19 cellular contexts compared by ENCODE assay signal in the genomic region with DNA sequence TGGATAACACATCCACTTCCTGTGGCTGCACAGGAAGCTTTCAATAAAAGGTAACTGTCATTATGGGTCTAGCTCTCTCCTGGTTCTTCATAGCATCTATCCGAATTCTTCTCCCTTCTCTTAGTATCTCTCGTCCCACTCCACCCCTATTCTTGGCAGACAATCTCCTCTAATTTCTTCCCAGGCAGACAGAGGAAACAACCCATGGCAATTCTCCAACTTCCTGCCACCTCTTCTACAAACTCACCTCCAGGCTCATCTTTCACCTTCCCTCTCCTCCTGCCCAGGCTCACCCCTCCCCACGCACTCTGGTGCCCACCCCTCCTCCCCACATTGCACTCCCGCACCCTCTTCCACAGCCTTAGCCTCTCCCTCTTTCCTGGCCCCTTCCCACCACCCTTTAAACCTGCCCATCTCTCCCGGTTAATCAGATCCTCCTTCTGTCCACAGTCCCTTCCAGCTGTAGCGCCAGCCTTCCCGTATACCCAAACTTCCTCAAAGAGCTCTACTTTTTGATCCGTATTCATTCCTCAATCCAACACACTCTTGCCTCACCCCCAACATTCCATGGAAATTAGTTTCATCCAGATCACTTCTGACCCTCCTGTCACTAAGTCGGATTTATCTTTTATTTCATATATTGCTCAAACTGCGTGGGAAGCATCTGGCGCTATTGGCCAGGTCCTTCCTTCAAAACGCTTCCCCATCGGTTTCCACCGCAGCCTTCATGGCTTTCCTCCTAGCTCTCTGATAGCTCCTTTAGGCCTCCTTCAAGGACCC. TPM values are rescaled to one million over a fixed set of nuclear protein-coding genes. Genes with fewer than 3 reads are reported as not detected.
DNase-seq lines count a peak whose midpoint lies in the region; ATAC-seq and TF ChIP-seq lines count a peak whose summit lies in the region.
"Had no signal": no experiment of that assay in that cellular context is flagged by ENCODE, and none has a peak within 500 bp of the region (broad histone marks: within the 10 kb centered on the region; RNA-seq: fewer than 3 reads in every experiment).

No MANE protein-coding gene starts in this region.

- no peak for TF ChIP-seq RAD21 in IMR-90 (IDR thresholded peaks at IDR 0.05; ENCODE audit: low read length)

- H2BK5ac ChIP-seq in IMR-90 (ENCODE audit: low read depth, low read length, poor library complexity, severe bottlenecking): peak overlapping the region; percentile 43

- H2BK20ac ChIP-seq in IMR-90 (ENCODE audit: low read depth, low read length): peak overlapping the region; percentile 72

- H3K36me3 ChIP-seq in IMR-90 (ENCODE audit: control insufficient read depth, insufficient read depth, low read length): peaks cover 13% of the 10 kb centered on the region
- no peaks in the 10 kb centered on the region for H3K36me3 ChIP-seq in esophagus (ENCODE audit: control insufficient read depth in 2 of 2, insufficient read depth in 2 of 2, low read length in 1 of 2)
- H3K36me3 ChIP-seq in thoracic aorta: peaks cover 26% of the 10 kb centered on the region
- H3K36me3 ChIP-seq: brain microvascular endothelial cell, left lung, SJCRH30, upper lobe of left lung had no signal

- peaks cover 48 to 81% of the 10 kb centered on the region in 2 experiments for H3K79me1 ChIP-seq in IMR-90 (ENCODE audit: low read depth in 1 of 2, low read length in 2 of 2)

- peak overlapping the region; percentile 86 for H2AK5ac ChIP-seq in IMR-90 (ENCODE audit: low read depth, low read length)

- H2AK9ac ChIP-seq in IMR-90 (replicated peaks; ENCODE audit: low read depth, low read length, poor library complexity): peak overlapping the region; percentile 85

- H3K9me3 ChIP-seq in IMR-90 (ENCODE audit: control insufficient read depth, insufficient read depth, low read length): no peaks in the 10 kb centered on the region
- no peaks in the 10 kb centered on the region for H3K9me3 ChIP-seq in esophagus (ENCODE audit: control insufficient read depth in 2 of 2, insufficient read depth in 1 of 2, low read depth in 1 of 2, low read length in 1 of 2)
- H3K9me3 ChIP-seq in thoracic aorta: no peaks in the 10 kb centered on the region
- H3K9me3 ChIP-seq: left lung, SJCRH30, upper lobe of left lung had no signal

- intact Hi-C loops in IMR-90 (cut with micrococcal nuclease): no loop called here

- peak overlapping the region; percentile 31; the same call in 1 of the 2 replicates for H3K27ac ChIP-seq in IMR-90 (ENCODE audit: insufficient read depth, low read length)
- peak overlapping the region; percentile 60 to 76 for H3K27ac ChIP-seq in esophagus (ENCODE audit: low read depth in 2 of 2, low read length in 1 of 2)
- peak overlapping the region; percentile 97 to 99 for H3K27ac ChIP-seq in thoracic aorta
- H3K27ac ChIP-seq: brain microvascular endothelial cell, left lung, PC-9, SJCRH30, VCaP had no signal

- 59% methylated on average over 7 of the region's 14 CpGs; no CpG with 5 or more reads in 1 of the 2 experiments for WGBS in IMR-90 (ENCODE audit: extremely low coverage in 2 of 2, insufficient read length in 1 of 2), 2 experiments
- 61 to 65% methylated on average over 14 of the region's 14 CpGs for WGBS in esophagus, 2 donors

- TF ChIP-seq POLR2A in IMR-90 (IDR thresholded peaks at IDR 0.05; ENCODE audit: low read depth, low read length): no peak

- no peak overlapping the region for H3K4me2 ChIP-seq in IMR-90 (ENCODE audit: low read depth, low read length)
- H3K4me2 ChIP-seq: PC-9 had no signal

- peak overlapping the region; percentile 14 to 57; a peak in 3 of 4 replicates for H4K8ac ChIP-seq in IMR-90 (ENCODE audit: low read depth in 2 of 2, low read length in 2 of 2)

- POLR2A ChIA-PET in IMR-90 (lab: Charles Lee; ENCODE audit: unreplicated experiment): no interaction called here

- H3K4me3 ChIP-seq in IMR-90 (ENCODE audit: insufficient read depth, low read depth, low read length) (no peak overlapping the region), esophagus (ENCODE audit: low read depth in 1 of 2, low read length in 2 of 2) (no peak overlapping the region), thoracic aorta (peak overlapping the region; percentile 19)
- H3K4me3 ChIP-seq: left lung, PC-9, SJCRH30, upper lobe of left lung had no signal

- peak overlapping the region; percentile 45 for H3K14ac ChIP-seq in IMR-90 (replicated peaks; ENCODE audit: low read depth, low read length)

- H3K23ac ChIP-seq in IMR-90 (ENCODE audit: low read depth, low read length): peak overlapping the region; percentile 45

- peak overlapping the region; percentile 41 for H2BK120ac ChIP-seq in IMR-90 (ENCODE audit: low read depth, low read length)

- H3K9me1 ChIP-seq in IMR-90 (ENCODE audit: insufficient read depth, low read length): peaks cover 54% of the 10 kb centered on the region

- dilution Hi-C loops in IMR-90 (cut with HindIII; ENCODE audit: low sequenced_read_pairs, unreplicated experiment): no loop called here

- H3K4ac ChIP-seq in IMR-90 (ENCODE audit: low read depth, low read length): peak overlapping the region; percentile 98

- CTCF ChIA-PET in IMR-90 (lab: Yijun Ruan, JAX): interaction anchor here (0.7 to 1.0 kb wide), 2 partner anchors 32 to 58 kb away, joined by 3 to 6 read pairs; a partner anchor contains a TSS

- peaks cover 43% of the 10 kb centered on the region for H3K4me1 ChIP-seq in IMR-90 (ENCODE audit: control insufficient read depth, insufficient read depth, low read length)
- H3K4me1 ChIP-seq in esophagus (ENCODE audit: control insufficient read depth in 2 of 2, insufficient read depth in 2 of 2, low read length in 1 of 2): peaks cover 0 to 5% of the 10 kb centered on the region in 2 donors
- H3K4me1 ChIP-seq in thoracic aorta (ENCODE audit: control insufficient read depth in 1 of 2, low read depth in 2 of 2): peaks cover 74 to 99% of the 10 kb centered on the region in 2 donors

- peak overlapping the region; percentile 9; the same call in 1 of the 2 replicates for H3K18ac ChIP-seq in IMR-90 (ENCODE audit: low read depth, low read length)

- no TSS peak for BruUV-seq in IMR-90 (replicated peaks; lab: Mats Ljungman, UMichigan)

- peak overlapping the region; percentile 81; the same call in 2 of the 3 replicates for H2BK15ac ChIP-seq in IMR-90 (ENCODE audit: low read depth, low read length)

- no peak overlapping the region for H2AFZ ChIP-seq in IMR-90 (replicated peaks; ENCODE audit: low read length, poor library complexity)
- H2AFZ ChIP-seq: PC-9 had no signal

- no peak overlapping the region for H3K9ac ChIP-seq in IMR-90 (ENCODE audit: low read depth, low read length)

- peak overlapping the region; percentile 19; the same call in 1 of the 2 replicates for H4K5ac ChIP-seq in IMR-90 (ENCODE audit: low read depth, low read length)

- in situ Hi-C loops in IMR-90 (cut with MboI; ENCODE audit: low sequenced_read_pairs): no loop called here

- DNase-seq in IMR-90 (peak; percentile 36), omental fat pad (ENCODE audit: low spot score) (no peak), thoracic aorta (ENCODE audit: low spot score) (no peak), NCI-H526 (lab: John Stamatoyannopoulos, UW) (no peak), NCI-H226 (no peak), NCI-H1048 (lab: John Stamatoyannopoulos, UW) (no peak)
- DNase-seq: activated CD4-positive, alpha-beta memory T cell treated with anti-CD3 and anti-CD28 coated beads, Interleukin-2, amount 10 ng/mL, durations not matched to agents 7 days and 5 days; activated naive CD4-positive, alpha-beta T cell treated with anti-CD3 and anti-CD28 coated beads, Interleukin-2, amount 50 U/mL, for 16 hours; activated T-cell treated with anti-CD3 and anti-CD28 coated beads, Interleukin-2, amount 50 U/mL, for 24 hours; brain microvascular endothelial cell; left lung; NCI-H2029; NCI-H524; PC-9; SJCRH30; upper lobe of left lung had no signal

- TF ChIP-seq CTCF in IMR-90 (conservative IDR thresholded peaks at IDR 0.05; ENCODE audit: low read depth, low read length) (no peak), omental fat pad (IDR thresholded peaks at IDR 0.05) (no peak), thoracic aorta (IDR thresholded peaks at IDR 0.05) (no peak)

- H3K27me3 ChIP-seq in IMR-90 (ENCODE audit: control insufficient read depth, insufficient read depth, low read length) (no peaks in the 10 kb centered on the region), esophagus (ENCODE audit: control insufficient read depth in 1 of 2, insufficient read depth in 2 of 2, low read length in 2 of 2) (no peaks in the 10 kb centered on the region), thoracic aorta (replicated peaks; ENCODE audit: insufficient read depth) (no peaks in the 10 kb centered on the region)
- H3K27me3 ChIP-seq: brain microvascular endothelial cell, left lung, upper lobe of left lung had no signal

- peak overlapping the region; percentile 68 for H4K91ac ChIP-seq in IMR-90 (ENCODE audit: insufficient read depth, low read depth, low read length)

- H4K20me1 ChIP-seq in IMR-90 (ENCODE audit: insufficient read depth, low read length): peaks cover 5% of the 10 kb centered on the region; the same call in 1 of the 2 replicates

- ATAC-seq in IMR-90 (ENCODE audit: low read depth) (no peak), omental fat pad (ENCODE audit: low FRiP score) (peak; percentile 56), thoracic aorta (ENCODE audit: insufficient number of reproducible peaks, low FRiP score, low read depth) (no peak)
- ATAC-seq: left lung had no signal

- H3K56ac ChIP-seq in IMR-90 (ENCODE audit: extremely low read depth, insufficient read depth, low read length): no peak overlapping the region

TF ChIP-seq in IMR-90, 13 proteins besides CTCF, POLR2A, EP300 and RAD21 (continues in another document):
- no peak for TF ChIP-seq NFE2L2 (IDR thresholded peaks at IDR 0.05; ENCODE audit: low read depth, low read length)

RNA-seq across cellular contexts. Expression of a gene that starts 25.9 kb away (rescaled TPM):
- 10.0 and 11.1 TPM in 2 replicates for total RNA-seq in IMR-90 (2012; rRNA removed)
- 34.8 and 47.8 TPM in 2 replicates for polyA plus RNA-seq in IMR-90 (2012; rRNA removed)
- polyA plus RNA-seq in IMR-90 (2012; cell fraction: cytosol; rRNA removed): 29.9 and 53.0 TPM in 2 replicates
- 15.0 and 28.3 TPM in 2 replicates for polyA plus RNA-seq in IMR-90 (2012; cell fraction: nucleus; rRNA removed; ENCODE audit: low replicate concordance)
- polyA plus RNA-seq in esophagus: 1 to 10 TPM; 2.3 to 3.7 TPM
- total RNA-seq in omental fat pad: 10 to 100 TPM; 11.0 to 23.3 (median 13.0) TPM
- total RNA-seq in thoracic aorta: 100 to 1,000 TPM in 1 of 2 donors, 10 to 100 TPM in 1; 38.9 to 115 TPM

RNA-seq across cellular contexts. Expression of a gene that starts 31.7 kb away (rescaled TPM):
- total RNA-seq in IMR-90 (2012; rRNA removed) (44.4 and 53.2 TPM in 2 replicates), omental fat pad (100 to 1,000 TPM in 1 of 4 donors, 10 to 100 TPM in 3; 30.2 to 124 (median 35.8) TPM), thoracic aorta (100 to 1,000 TPM; 638 to 761 TPM)
- polyA plus RNA-seq in IMR-90 (2012; rRNA removed) (48.6 and 51.7 TPM in 2 replicates), esophagus (10 to 100 TPM; 30.2 to 60.4 TPM)
- 25.9 and 44.1 TPM in 2 replicates for polyA plus RNA-seq in IMR-90 (2012; cell fraction: cytosol; rRNA removed)
- polyA plus RNA-seq in IMR-90 (2012; cell fraction: nucleus; rRNA removed; ENCODE audit: low replicate concordance): 52.3 and 60.1 TPM in 2 replicates
- total RNA-seq: activated CD4-positive, alpha-beta memory T cell treated with anti-CD3 and anti-CD28 coated beads, Interleukin-2, amount 10 ng/mL, durations not matched to agents 7 days and 5 days; Daoy; SJCRH30 had no signal

RNA-seq across cellular contexts. Expression of a gene that starts 40.7 kb away (rescaled TPM):
- total RNA-seq in IMR-90 (2012; rRNA removed): 87.3 and 114 TPM in 2 replicates
- polyA plus RNA-seq in IMR-90 (2012; rRNA removed): 66.4 and 80.4 TPM in 2 replicates
- polyA plus RNA-seq in IMR-90 (2012; cell fraction: cytosol; rRNA removed): 12.3 and 24.1 TPM in 2 replicates
- polyA plus RNA-seq in IMR-90 (2012; cell fraction: nucleus; rRNA removed; ENCODE audit: low replicate concordance): 11.6 and 52.0 TPM in 2 replicates
- 10 to 100 TPM; 21.7 to 37.4 TPM for polyA plus RNA-seq in esophagus
- 10 to 100 TPM; 19.7 to 55.4 (median 38.4) TPM for total RNA-seq in omental fat pad
- 10 to 100 TPM; 29.6 to 44.7 TPM for total RNA-seq in thoracic aorta

Comparison
In these comparisons a context has a peak if more than half of its experiments do, and no peak if none do; other contexts are left out.
1. H3K27ac ChIP-seq: peak in every context shown above with its lines; median percentile 98 in thoracic aorta; 68 in esophagus; 31 in IMR-90.
2. RNA of a gene that starts 31.7 kb away (total RNA-seq): 638 to 761 TPM in thoracic aorta; 44.4 to 53.2 TPM in IMR-90 and 30.2 to 124 TPM in omental fat pad; every median in the first group is over 4 times any median in the second.